8 cellular contexts compared by ENCODE assay signal in genomic region chr20:16821211-16822089, GRCh38.
DNase-seq lines count a peak whose midpoint lies in the region; ATAC-seq lines count a peak whose summit lies in the region.

No MANE protein-coding gene starts in this region.

- no peak overlapping the region for H3K27ac Mint-ChIP-seq in CD4-positive, CD25-positive, alpha-beta regulatory T cell

- no peak overlapping the region for H3K9ac ChIP-seq in NT2/D1 (ENCODE audit: insufficient read length, low read depth)

- H3K27me3 ChIP-seq in CD4-positive, CD25-positive, alpha-beta regulatory T cell (ENCODE audit: control insufficient read depth, insufficient read depth, low read length) = peaks cover 2% of the 10 kb centered on the region
- no peaks in the 10 kb centered on the region for H3K27me3 ChIP-seq in NT2/D1 (ENCODE audit: insufficient read depth, insufficient read length)

- H3K36me3 ChIP-seq in CD4-positive, CD25-positive, alpha-beta regulatory T cell (ENCODE audit: control insufficient read depth, insufficient read depth, low read length) = no peaks in the 10 kb centered on the region
- no peaks in the 10 kb centered on the region for H3K36me3 ChIP-seq in NT2/D1 (ENCODE audit: insufficient read depth, insufficient read length, low read length)

- no peak overlapping the region for H3K27ac ChIP-seq in CD4-positive, CD25-positive, alpha-beta regulatory T cell (ENCODE audit: insufficient read depth, low read length, poor library complexity, severe bottlenecking)

- peaks cover 12% of the 10 kb centered on the region for H3K27me3 Mint-ChIP-seq in CD4-positive, CD25-positive, alpha-beta regulatory T cell

- peaks cover 0 to 6% (median 0%) of the 10 kb centered on the region in 7 donors for H3K9me3 Mint-ChIP-seq in CD4-positive, CD25-positive, alpha-beta regulatory T cell

- H3K4me3 Mint-ChIP-seq in CD4-positive, CD25-positive, alpha-beta regulatory T cell = no peak overlapping the region

- no peaks in the 10 kb centered on the region for H3K36me3 Mint-ChIP-seq in CD4-positive, CD25-positive, alpha-beta regulatory T cell

- no peaks in the 10 kb centered on the region for H3K4me1 ChIP-seq in CD4-positive, CD25-positive, alpha-beta regulatory T cell (ENCODE audit: control insufficient read depth, insufficient read depth, low read length, poor library complexity, severe bottlenecking)
- H3K4me1 ChIP-seq in NT2/D1 (ENCODE audit: insufficient read depth, insufficient read length) = no peaks in the 10 kb centered on the region

- no peak overlapping the region for H3K4me3 ChIP-seq in CD4-positive, CD25-positive, alpha-beta regulatory T cell (ENCODE audit: low read depth, low read length)
- no peak overlapping the region for H3K4me3 ChIP-seq in NT2/D1 (ENCODE audit: insufficient read length, low read depth)

- no peak for ATAC-seq in CD4-positive, CD25-positive, alpha-beta regulatory T cell (ENCODE audit: low read depth in 2 of 2)
- ATAC-seq in GM18517 (IDR thresholded peaks at IDR 0.05; ENCODE audit: unreplicated experiment) = peak; percentile 55
- peak; percentile 56 for ATAC-seq in HG03521 (IDR thresholded peaks at IDR 0.05; ENCODE audit: unreplicated experiment)
- ATAC-seq in GM21717 (IDR thresholded peaks at IDR 0.05; ENCODE audit: unreplicated experiment) = no peak

- intact Hi-C loops in posterior vena cava (cut with DNase I) = no loop called here

- H3K4me1 Mint-ChIP-seq in CD4-positive, CD25-positive, alpha-beta regulatory T cell = no peaks in the 10 kb centered on the region

- peak in 2 of 3 donors; percentile 16 to 48 for DNase-seq in CD4-positive, CD25-positive, alpha-beta regulatory T cell
- peak; percentile 30 for DNase-seq in NT2/D1 (ENCODE audit: low read depth, low spot score)
- peak; percentile 32 to 60 for DNase-seq in T47D (ENCODE audit: low read depth in 1 of 2, low spot score in 1 of 2)
- peak; percentile 9 for DNase-seq in medulla oblongata (ENCODE audit: extremely low spot score)
- no peak for DNase-seq in posterior vena cava (ENCODE audit: low spot score)

- no peaks in the 10 kb centered on the region for H3K9me3 ChIP-seq in CD4-positive, CD25-positive, alpha-beta regulatory T cell (ENCODE audit: control insufficient read depth in 2 of 2, low read length in 2 of 2)
- peaks cover 10% of the 10 kb centered on the region; the same call in 1 of the 2 replicates for H3K9me3 ChIP-seq in NT2/D1 (ENCODE audit: insufficient read depth, low read length)

- in situ Hi-C loops in T47D (cut with HindIII; ENCODE audit: low pct_unique_long_range_greater_than_20kb, low sequenced_read_pairs) = no loop called here

Comparison
In these comparisons a context has a peak if more than half of its experiments do, and no peak if none do; other contexts are left out.
1. ATAC-seq: peak in GM18517 (single experiment) and HG03521 (single experiment); none in CD4-positive, CD25-positive, alpha-beta regulatory T cell (0 of 2) and GM21717 (single experiment).